ENCODE assay signal across 12 cellular contexts in genomic region chr12:6205144-6205539, GRCh38. TPM values are rescaled to one million over a fixed set of nuclear protein-coding genes. Genes with fewer than 3 reads are reported as not detected.
DNase-seq lines count a peak whose midpoint lies in the region; ATAC-seq and TF ChIP-seq lines count a peak whose summit lies in the region.
"Had no signal": no experiment of that assay in that cellular context is flagged by ENCODE, and none has a peak within 500 bp of the region (broad histone marks: within the 10 kb centered on the region; RNA-seq: fewer than 3 reads in every experiment).

No MANE protein-coding gene starts in this region.

- H3K9me3 ChIP-seq in MG63: no peaks in the 10 kb centered on the region
- no peaks in the 10 kb centered on the region for H3K9me3 ChIP-seq in left lung
- no peaks in the 10 kb centered on the region for H3K9me3 ChIP-seq in subcutaneous abdominal adipose tissue (ENCODE audit: control insufficient read depth in 5 of 5, low read length in 5 of 5)
- no peaks in the 10 kb centered on the region for H3K9me3 ChIP-seq in effector memory CD4-positive, alpha-beta T cell (ENCODE audit: control insufficient read depth, low read length)

- H3K9ac ChIP-seq in subcutaneous abdominal adipose tissue (ENCODE audit: low read length in 5 of 5): peak overlapping the region in 1 of 5 donors; percentile 4

- peaks cover 30 to 88% of the 10 kb centered on the region in 2 donors for H3K4me1 ChIP-seq in left lung
- H3K4me1 ChIP-seq in subcutaneous abdominal adipose tissue (ENCODE audit: control insufficient read depth in 5 of 5, insufficient read depth in 5 of 5, low read length in 5 of 5): peaks cover 2 to 60% (median 58%) of the 10 kb centered on the region in 5 donors
- peaks cover 11% of the 10 kb centered on the region for H3K4me1 ChIP-seq in effector memory CD4-positive, alpha-beta T cell (ENCODE audit: control insufficient read depth, insufficient read depth, low read length, poor library complexity, severe bottlenecking)

- ATAC-seq in left lung (no peak), HG03460 (IDR thresholded peaks at IDR 0.05; ENCODE audit: unreplicated experiment) (no peak)
- ATAC-seq: SK-N-SH treated with all-trans-retinoic acid at 6 μM for 48 hours had no signal

- no peak for TF ChIP-seq CTCF in coronary artery (IDR thresholded peaks at IDR 0.05)
- no peak for TF ChIP-seq CTCF in left lung (IDR thresholded peaks at IDR 0.05)

- DNase-seq in MG63 (peak; percentile 73), coronary artery (ENCODE audit: low spot score) (no peak), left lung (no peak), islet precursor cell (no peak), NCI-H1417 (lab: John Stamatoyannopoulos, UW) (no peak)
- no peak for DNase-seq in effector memory CD4-positive, alpha-beta T cell
- DNase-seq: DMS153, NCI-H1436, occipital lobe had no signal

- H3K27ac ChIP-seq in coronary artery (peak overlapping the region; percentile 95 to 99), left lung (peak overlapping the region; percentile 37 to 70), subcutaneous abdominal adipose tissue (ENCODE audit: low read depth, low read length) (peak overlapping the region; percentile 47)
- H3K27ac ChIP-seq in effector memory CD4-positive, alpha-beta T cell (ENCODE audit: insufficient read depth, low read length, poor library complexity, severe bottlenecking): no peak overlapping the region

- H3K27me3 ChIP-seq in MG63: no peaks in the 10 kb centered on the region
- H3K27me3 ChIP-seq in left lung: peaks cover 0 to 24% of the 10 kb centered on the region in 2 donors
- peaks cover 0 to 22% (median 2%) of the 10 kb centered on the region in 5 donors for H3K27me3 ChIP-seq in subcutaneous abdominal adipose tissue (ENCODE audit: control insufficient read depth in 5 of 5, insufficient read depth in 4 of 5, low read length in 5 of 5)
- H3K27me3 ChIP-seq in effector memory CD4-positive, alpha-beta T cell (replicated peaks; ENCODE audit: control insufficient read depth, insufficient read depth, low read length, poor library complexity, severe bottlenecking): peaks cover 13% of the 10 kb centered on the region

- peaks cover 49% of the 10 kb centered on the region for H3K36me3 ChIP-seq in MG63
- peaks cover 0 to 9% of the 10 kb centered on the region in 2 donors for H3K36me3 ChIP-seq in left lung
- H3K36me3 ChIP-seq in subcutaneous abdominal adipose tissue (ENCODE audit: control insufficient read depth in 5 of 5, insufficient read depth in 5 of 5, low read length in 5 of 5): no peaks in the 10 kb centered on the region
- no peaks in the 10 kb centered on the region for H3K36me3 ChIP-seq in effector memory CD4-positive, alpha-beta T cell (ENCODE audit: control insufficient read depth, insufficient read depth, low read length)

- intact Hi-C loops in left lung (cut with DNase I): loop anchor here in 1 of 2 donors (10.0 kb wide), 1 partner anchor 60 kb away; no protein-coding TSS in a partner anchor

- no peak overlapping the region for H3K4me3 ChIP-seq in MG63
- H3K4me3 ChIP-seq in coronary artery: peak overlapping the region; percentile 61
- no peak overlapping the region for H3K4me3 ChIP-seq in left lung
- H3K4me3 ChIP-seq in subcutaneous abdominal adipose tissue (ENCODE audit: low read depth in 1 of 5, low read length in 5 of 5): peak overlapping the region in 1 of 5 donors; percentile 23
- H3K4me3 ChIP-seq in effector memory CD4-positive, alpha-beta T cell (ENCODE audit: insufficient read depth, low read depth, low read length, poor library complexity, severe bottlenecking): no peak overlapping the region

RNA-seq across cellular contexts. Expression of gene CD9, which starts 4.9 kb away (rescaled TPM):
- total RNA-seq in MG63 (2014; rRNA removed; shearing (Covaris generic); ENCODE audit: low replicate concordance): 95.5 and 98.2 TPM in 2 replicates
- 100 to 1,000 TPM; 416 to 512 TPM for total RNA-seq in left lung
